In genomic region chr7:80815733-80816132, GRCh38 we compare ENCODE assay signal across 20 cellular contexts.
A peak's percentile ranks its signal among the peaks of the same experiment; 100 is the strongest.
DNase-seq lines count a peak whose midpoint lies in the region; ATAC-seq, FAIRE-seq and TF ChIP-seq lines count a peak whose summit lies in the region.
"Had no signal": no experiment of that assay in that cellular context is flagged by ENCODE, and none has a peak within 500 bp of the region (broad histone marks: within the 10 kb centered on the region; RNA-seq: fewer than 3 reads in every experiment).

No MANE protein-coding gene starts in this region.

- no peaks in the 10 kb centered on the region for H3K4me1 Mint-ChIP-seq in endothelial cell (ENCODE audit: unreplicated experiment)
- H3K4me1 Mint-ChIP-seq: CD8-positive, alpha-beta memory T cell had no signal

- CTCF ChIA-PET in Panc1 (lab: Charles Lee): no interaction called here

- peak; percentile 92 for FAIRE-seq in D721Med (lab: Jason Lieb, UNC)
- FAIRE-seq: A204.1, GM12878, H1 had no signal

- BruUV-seq in Panc1 (replicated peaks; lab: Mats Ljungman, UMichigan): no TSS peak

- H3K36me3 Mint-ChIP-seq in endothelial cell (ENCODE audit: low read depth, unreplicated experiment): no peaks in the 10 kb centered on the region
- H3K36me3 Mint-ChIP-seq: CD8-positive, alpha-beta memory T cell had no signal

- no peak for ATAC-seq in Panc1
- peak; percentile 47 for ATAC-seq in omental fat pad (ENCODE audit: low FRiP score)
- ATAC-seq: GM12878 had no signal

- TF ChIP-seq CTCF in D721Med (IDR thresholded peaks at IDR 0.05; ENCODE audit: insufficient read depth, missing control alignments) (no peak), Panc1 (IDR thresholded peaks at IDR 0.05) (no peak), fibroblast of mammary gland (conservative IDR thresholded peaks at IDR 0.05; ENCODE audit: control insufficient read depth, insufficient read depth, low read depth, low read length) (no peak), omental fat pad (IDR thresholded peaks at IDR 0.05) (no peak), endothelial cell (IDR thresholded peaks at IDR 0.05; ENCODE audit: unreplicated experiment) (no peak)

- H3K27me3 ChIP-seq in Panc1 (ENCODE audit: control insufficient read depth, insufficient read depth, low read length) (no peaks in the 10 kb centered on the region), HAP-1 (ENCODE audit: low read depth) (no peaks in the 10 kb centered on the region)
- H3K27me3 ChIP-seq: BLaER1 treated with 17β-estradiol and CSF1 and Interleukin-3, amounts not matched to agents 10 nM and 100 nM had no signal

- POLR2A ChIA-PET in Panc1 (lab: Charles Lee): interaction anchor here (0.6 kb wide), 1 partner anchor 19 kb away, joined by 3 read pairs; no protein-coding TSS in a partner anchor

- H3K27me3 Mint-ChIP-seq in endothelial cell (ENCODE audit: unreplicated experiment): no peaks in the 10 kb centered on the region
- H3K27me3 Mint-ChIP-seq: CD8-positive, alpha-beta memory T cell had no signal

- H3K36me3 ChIP-seq in Panc1 (ENCODE audit: control insufficient read depth, insufficient read depth, low read length): peaks cover 18% of the 10 kb centered on the region; the same call in 1 of the 2 replicates
- H3K36me3 ChIP-seq in HAP-1 (replicated peaks): no peaks in the 10 kb centered on the region
- H3K36me3 ChIP-seq: BLaER1 treated with 17β-estradiol and CSF1 and Interleukin-3, amounts not matched to agents 10 nM and 100 nM had no signal

- H3K4me3 ChIP-seq in Panc1 (ENCODE audit: low read depth in 2 of 2, low read length in 2 of 2) (no peak overlapping the region), fibroblast of mammary gland (ENCODE audit: control insufficient read depth, low read depth, low read length) (no peak overlapping the region), HAP-1 (no peak overlapping the region)
- H3K4me3 ChIP-seq: BLaER1 treated with 17β-estradiol and CSF1 and Interleukin-3, amounts not matched to agents 10 nM and 100 nM; GM12878 had no signal

- H3K27ac ChIP-seq in Panc1 (ENCODE audit: low read length): peak overlapping the region; percentile 63; the same call in 1 of the 2 replicates
- H3K27ac ChIP-seq: BLaER1 treated with 17β-estradiol and CSF1 and Interleukin-3, amounts not matched to agents 10 nM and 100 nM had no signal

- intact Hi-C loops in Panc1 (cut with micrococcal nuclease; ENCODE audit: unreplicated experiment): no loop called here

- H3K9me3 ChIP-seq in Panc1 (ENCODE audit: control insufficient read depth, insufficient read depth, low read depth, low read length): no peaks in the 10 kb centered on the region
- H3K9me3 ChIP-seq in HAP-1: no peaks in the 10 kb centered on the region

- no peak overlapping the region for H3K4me3 Mint-ChIP-seq in endothelial cell (ENCODE audit: unreplicated experiment)
- H3K4me3 Mint-ChIP-seq: CD8-positive, alpha-beta memory T cell; HFFc6 had no signal

- H3K9me3 Mint-ChIP-seq in endothelial cell (ENCODE audit: unreplicated experiment): no peaks in the 10 kb centered on the region
- H3K9me3 Mint-ChIP-seq: HFFc6 had no signal

- no peak overlapping the region for H3K27ac Mint-ChIP-seq in endothelial cell (ENCODE audit: unreplicated experiment)
- H3K27ac Mint-ChIP-seq: CD8-positive, alpha-beta memory T cell; HFFc6 had no signal

- in situ Hi-C loops in Panc1 (cut with HindIII; ENCODE audit: low pct_unique_long_range_greater_than_20kb, low sequenced_read_pairs): no loop called here
- in situ Hi-C loops in HAP-1 (cut with MboI; ENCODE audit: low sequenced_read_pairs): no loop called here

- H3K4me1 ChIP-seq in Panc1 (ENCODE audit: control insufficient read depth, insufficient read depth, low read length) (peaks cover 15% of the 10 kb centered on the region; the same call in 1 of the 2 replicates), HAP-1 (no peaks in the 10 kb centered on the region)
- H3K4me1 ChIP-seq: BLaER1 treated with 17β-estradiol and CSF1 and Interleukin-3, amounts not matched to agents 10 nM and 100 nM had no signal

- no peak for DNase-seq in D721Med (ENCODE audit: insufficient read length, low spot score)
- DNase-seq in Panc1 (ENCODE audit: low read depth, low spot score): no peak
- DNase-seq in fibroblast of mammary gland (ENCODE audit: low read depth): peak; percentile 27
- DNase-seq in omental fat pad (ENCODE audit: low spot score): no peak
- no peak for DNase-seq in GM19238 (ENCODE audit: insufficient read length, low spot score)
- no peak for DNase-seq in HAP-1 (ENCODE audit: low spot score in 2 of 2)
- no peak for DNase-seq in NK-92 (lab: John Stamatoyannopoulos, UW; ENCODE audit: unreplicated experiment)
- no peak for DNase-seq in endothelial cell (ENCODE audit: low spot score)
- DNase-seq: CD8-positive, alpha-beta memory T cell; DMS79 treated with DMSO at 0.1 percent for 48 hours; HFFc6; KBM-7; NCI-H1092 treated with DMSO at 0.1 percent for 48 hours; NCI-H2081 treated with DMSO at 0.1 percent for 48 hours; NCI-H524; SHP77 had no signal
